In the genomic region with DNA sequence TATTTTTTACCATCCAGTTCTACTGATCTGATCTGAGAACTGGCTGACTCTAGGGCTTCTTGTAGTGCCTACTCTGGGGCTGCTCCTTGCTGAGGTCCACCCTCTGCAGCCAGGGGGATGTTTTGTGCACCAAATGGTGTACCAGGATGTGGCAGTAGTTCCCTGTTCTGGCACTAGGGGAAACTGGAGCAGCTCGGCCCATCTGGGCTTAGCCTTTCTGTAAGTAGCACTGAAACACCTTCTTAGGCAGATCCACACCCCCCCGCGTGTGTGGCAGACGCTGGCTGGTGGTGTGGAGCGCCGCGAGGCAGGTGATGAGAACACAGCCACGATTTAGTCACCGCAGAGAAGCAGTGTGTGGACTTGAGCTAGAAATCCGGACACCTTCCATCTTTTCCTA, we compare ENCODE assay signal across 9 cellular contexts. TPM values are rescaled to one million over a fixed set of nuclear protein-coding genes. Genes with fewer than 3 reads are reported as not detected.
A peak's percentile ranks its signal among the peaks of the same experiment; 100 is the strongest.
DNase-seq lines count a peak whose midpoint lies in the region; ATAC-seq, FAIRE-seq and TF ChIP-seq lines count a peak whose summit lies in the region.
"Had no signal": no experiment of that assay in that cellular context is flagged by ENCODE, and none has a peak within 500 bp of the region (broad histone marks: within the 10 kb centered on the region; RNA-seq: fewer than 3 reads in every experiment).

No MANE protein-coding gene starts in this region.

- no peaks in the 10 kb centered on the region for H3K79me2 ChIP-seq in OCI-LY3 (ENCODE audit: low read length)

- peak; percentile 76 to 83 for DNase-seq in A549 (ENCODE audit: low read depth in 1 of 2, low spot score in 1 of 2)
- DNase-seq in GM12865 (ENCODE audit: low read depth) = peak; percentile 56
- DNase-seq in colonic mucosa = no peak
- peak in 1 of 9 donors; percentile 10 for DNase-seq in naive thymus-derived CD4-positive, alpha-beta T cell
- no peak for DNase-seq in amniotic stem cell (lab: John Stamatoyannopoulos, UW)
- DNase-seq in NCI-H1930 (lab: John Stamatoyannopoulos, UW) = no peak

- POLR2A ChIA-PET in A549 (lab: Yijun Ruan, JAX) = interaction anchor here (1.4 kb wide), 1 partner anchor 102 kb away, joined by 4 read pairs; a partner anchor contains a TSS
- POLR2A ChIA-PET in naive thymus-derived CD4-positive, alpha-beta T cell (lab: Charles Lee) = no interaction called here

- intact Hi-C loops in colonic mucosa (cut with DNase I) = no loop called here
- intact Hi-C loops in naive thymus-derived CD4-positive, alpha-beta T cell (cut with micrococcal nuclease) = loop anchor here in 1 of 2 donors (2.0 kb wide), 1 partner anchor 16 kb away; no protein-coding TSS in a partner anchor

- no peaks in the 10 kb centered on the region for H3K27me3 Mint-ChIP-seq in naive thymus-derived CD4-positive, alpha-beta T cell
- H3K27me3 Mint-ChIP-seq: dendritic cell treated with granulocyte-macrophage colony-stimulating factor and Interleukin-4, amounts not matched to agents 40 ng/mL and 50 ng/mL, for 4 days had no signal

- no peak overlapping the region for H2AFZ ChIP-seq in OCI-LY3 (ENCODE audit: low read depth, low read length)

- CTCF ChIA-PET in A549 (lab: Yijun Ruan, JAX) = interaction anchor here (0.8 to 4.0 kb wide), 11 partner anchors 10 to 133 kb away, joined by 3 to 32 read pairs (median 6); no protein-coding TSS in a partner anchor
- CTCF ChIA-PET in naive thymus-derived CD4-positive, alpha-beta T cell (lab: Charles Lee) = interaction anchor here (0.7 kb wide), 1 partner anchor 819 kb away, joined by 3 read pairs; no protein-coding TSS in a partner anchor

- ATAC-seq in A549 (peak; percentile 98), HG02870 (IDR thresholded peaks at IDR 0.05; ENCODE audit: unreplicated experiment) (no peak)
- peak; percentile 50 for ATAC-seq in naive thymus-derived CD4-positive, alpha-beta T cell

- H4K20me1 ChIP-seq in OCI-LY3 (ENCODE audit: insufficient read depth, low read length) = no peaks in the 10 kb centered on the region

- no peaks in the 10 kb centered on the region for H3K9me3 ChIP-seq in A549
- H3K9me3 ChIP-seq in OCI-LY3 (ENCODE audit: insufficient read depth, low read length) = no peaks in the 10 kb centered on the region
- H3K9me3 ChIP-seq in colonic mucosa = no peaks in the 10 kb centered on the region
- H3K9me3 ChIP-seq in naive thymus-derived CD4-positive, alpha-beta T cell (ENCODE audit: control insufficient read depth in 2 of 3, low read length in 3 of 3) = no peaks in the 10 kb centered on the region

- no peak for TF ChIP-seq POLR2A in A549 (IDR thresholded peaks at IDR 0.05; ENCODE audit: low read length)

- no peaks in the 10 kb centered on the region for H3K36me3 Mint-ChIP-seq in naive thymus-derived CD4-positive, alpha-beta T cell

- H3K27ac ChIP-seq in A549 (0 out of 6 replicates have a peak overlapping the region, but pooled peaks of 1 of the 2 experiments have one; percentile 13), OCI-LY3 (ENCODE audit: low read length) (no peak overlapping the region), colonic mucosa (no peak overlapping the region)
- no peak overlapping the region for H3K27ac ChIP-seq in naive thymus-derived CD4-positive, alpha-beta T cell (ENCODE audit: low read depth, low read length)

- peak; percentile 17 to 47; a peak in 2 of 5 replicates for TF ChIP-seq RAD21 in A549 (conservative IDR thresholded peaks at IDR 0.05 in 1 of 2, IDR thresholded peaks at IDR 0.05 in 1 of 2)

- H3K4me1 Mint-ChIP-seq in naive thymus-derived CD4-positive, alpha-beta T cell = peaks cover 12 to 23% (median 18%) of the 10 kb centered on the region in 7 donors

- no peak overlapping the region for H3K4me2 ChIP-seq in A549
- no peak overlapping the region for H3K4me2 ChIP-seq in OCI-LY3 (ENCODE audit: low read length)

- peak overlapping the region in 2 of 9 donors; percentile 31 to 74 for H3K27ac Mint-ChIP-seq in naive thymus-derived CD4-positive, alpha-beta T cell
- H3K27ac Mint-ChIP-seq: dendritic cell treated with granulocyte-macrophage colony-stimulating factor and Interleukin-4, amounts not matched to agents 40 ng/mL and 50 ng/mL, for 4 days had no signal

- H3K36me3 ChIP-seq in OCI-LY3 (replicated peaks; ENCODE audit: low read depth, low read length) (no peaks in the 10 kb centered on the region), colonic mucosa (no peaks in the 10 kb centered on the region)
- H3K36me3 ChIP-seq in naive thymus-derived CD4-positive, alpha-beta T cell (ENCODE audit: control insufficient read depth in 2 of 3, insufficient read depth in 3 of 3, low read length in 3 of 3) = no peaks in the 10 kb centered on the region

- H3K9me3 Mint-ChIP-seq in naive thymus-derived CD4-positive, alpha-beta T cell = no peaks in the 10 kb centered on the region
- H3K9me3 Mint-ChIP-seq: dendritic cell treated with granulocyte-macrophage colony-stimulating factor and Interleukin-4, amounts not matched to agents 40 ng/mL and 50 ng/mL, for 4 days had no signal

- no peak for FAIRE-seq in A549 (lab: Jason Lieb, UNC)

- no peak overlapping the region for H3K4me3 ChIP-seq in A549
- no peak overlapping the region for H3K4me3 ChIP-seq in GM12865 (ENCODE audit: low read depth, low read length)
- no peak overlapping the region for H3K4me3 ChIP-seq in OCI-LY3 (ENCODE audit: low read length)
- no peak overlapping the region for H3K4me3 ChIP-seq in colonic mucosa
- no peak overlapping the region for H3K4me3 ChIP-seq in naive thymus-derived CD4-positive, alpha-beta T cell (ENCODE audit: low read length)

- TF ChIP-seq EP300 in A549 (IDR thresholded peaks at IDR 0.05) = no peak

- H3K9ac ChIP-seq in OCI-LY3 (ENCODE audit: low read length) (no peak overlapping the region), colonic mucosa (ENCODE audit: low read depth in 2 of 2, low read length in 2 of 2) (no peak overlapping the region)

- H3K27me3 ChIP-seq in OCI-LY3 (ENCODE audit: low read depth, low read length) (no peaks in the 10 kb centered on the region), colonic mucosa (no peaks in the 10 kb centered on the region)
- H3K27me3 ChIP-seq in naive thymus-derived CD4-positive, alpha-beta T cell (ENCODE audit: control insufficient read depth in 2 of 2, insufficient read depth in 2 of 2, low read length in 2 of 2) = no peaks in the 10 kb centered on the region

- peaks cover 9% of the 10 kb centered on the region; the same call in 2 of the 3 replicates for H3K4me1 ChIP-seq in A549
- no peaks in the 10 kb centered on the region for H3K4me1 ChIP-seq in OCI-LY3 (ENCODE audit: low read length)
- H3K4me1 ChIP-seq in colonic mucosa = no peaks in the 10 kb centered on the region
- H3K4me1 ChIP-seq in naive thymus-derived CD4-positive, alpha-beta T cell (ENCODE audit: control insufficient read depth in 2 of 2, insufficient read depth in 2 of 2, low read length in 2 of 2) = peaks cover 0 to 6% of the 10 kb centered on the region in 2 donors

- TF ChIP-seq CTCF in A549 (IDR thresholded peaks at IDR 0.05) = peak; percentile 41
- peak; percentile 47 for TF ChIP-seq CTCF in GM12865 (IDR thresholded peaks at IDR 0.05; ENCODE audit: insufficient read depth, low read depth, low read length, missing control alignments)
- TF ChIP-seq CTCF in OCI-LY3 (IDR thresholded peaks at IDR 0.05; ENCODE audit: low read depth, low read length) = peak; percentile 30; the same call in 1 of the 2 replicates
- TF ChIP-seq CTCF in colonic mucosa (IDR thresholded peaks at IDR 0.05) = peak; percentile 33

- 58% methylated on average over 10 of the region's 10 CpGs for WGBS in A549 (ENCODE audit: missing lambda C conversion rate)

- no peak overlapping the region for H3K4me3 Mint-ChIP-seq in naive thymus-derived CD4-positive, alpha-beta T cell
- H3K4me3 Mint-ChIP-seq: dendritic cell treated with granulocyte-macrophage colony-stimulating factor and Interleukin-4, amounts not matched to agents 40 ng/mL and 50 ng/mL, for 4 days had no signal

TF ChIP-seq in A549, 52 proteins besides CTCF, POLR2A, EP300 and RAD21 (continues in another document):
- TF ChIP-seq KDM5A (IDR thresholded peaks at IDR 0.05) (no peak), SMC3 (IDR thresholded peaks at IDR 0.05) (no peak), FOSL2 (IDR thresholded peaks at IDR 0.05) (no peak), FOSL2 (CRISPR knock-in tag; IDR thresholded peaks at IDR 0.05) (no peak), FOSB (CRISPR knock-in tag; IDR thresholded peaks at IDR 0.05) (no peak), MYC (IDR thresholded peaks at IDR 0.05; ENCODE audit: borderline replicate concordance, low read length) (no peak), TFCP2L1 (CRISPR knock-in tag; IDR thresholded peaks at IDR 0.05) (no peak), MAFK (IDR thresholded peaks at IDR 0.05; ENCODE audit: partially characterized antibody) (no peak), ZFP36 (IDR thresholded peaks at IDR 0.05; ENCODE audit: borderline replicate concordance, partially characterized antibody) (no peak), CBX2 (IDR thresholded peaks at IDR 0.05; ENCODE audit: borderline replicate concordance, low read depth) (no peak), HOXB13 (CRISPR knock-in tag; IDR thresholded peaks at IDR 0.05; ENCODE audit: low read depth) (no peak)
- TF ChIP-seq, protein P1, sequence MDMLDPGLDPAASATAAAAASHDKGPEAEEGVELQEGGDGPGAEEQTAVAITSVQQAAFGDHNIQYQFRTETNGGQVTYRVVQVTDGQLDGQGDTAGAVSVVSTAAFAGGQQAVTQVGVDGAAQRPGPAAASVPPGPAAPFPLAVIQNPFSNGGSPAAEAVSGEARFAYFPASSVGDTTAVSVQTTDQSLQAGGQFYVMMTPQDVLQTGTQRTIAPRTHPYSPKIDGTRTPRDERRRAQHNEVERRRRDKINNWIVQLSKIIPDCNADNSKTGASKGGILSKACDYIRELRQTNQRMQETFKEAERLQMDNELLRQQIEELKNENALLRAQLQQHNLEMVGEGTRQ (IDR thresholded peaks at IDR 0.05) = no peak
- TF ChIP-seq, protein P2, sequence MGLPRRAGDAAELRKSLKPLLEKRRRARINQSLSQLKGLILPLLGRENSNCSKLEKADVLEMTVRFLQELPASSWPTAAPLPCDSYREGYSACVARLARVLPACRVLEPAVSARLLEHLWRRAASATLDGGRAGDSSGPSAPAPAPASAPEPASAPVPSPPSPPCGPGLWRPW (IDR thresholded peaks at IDR 0.05) = no peak
- TF ChIP-seq, protein P3, sequence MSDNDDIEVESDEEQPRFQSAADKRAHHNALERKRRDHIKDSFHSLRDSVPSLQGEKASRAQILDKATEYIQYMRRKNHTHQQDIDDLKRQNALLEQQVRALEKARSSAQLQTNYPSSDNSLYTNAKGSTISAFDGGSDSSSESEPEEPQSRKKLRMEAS (IDR thresholded peaks at IDR 0.05) = no peak

RNA-seq across cellular contexts. Expression of a gene that starts 17.0 kb away (rescaled TPM):
- polyA plus RNA-seq in A549 (2011; rRNA removed) = 35.5 and 38.0 TPM in 2 replicates
- 58.2 and 76.0 TPM in 2 replicates for polyA plus RNA-seq in A549 (2012; cell fraction: cytosol; rRNA removed)
- polyA plus RNA-seq in A549 (2012; cell fraction: nucleus; rRNA removed) = 54.1 and 60.8 TPM in 2 replicates
- polyA plus RNA-seq in A549 (2017; fragmentation: RNase III; extraction: RNeasy Plus Mini Kit Qiagen cat#74134 plus additional on column Dnase treatment) = 32.7 to 36.1 TPM (median 34.1 TPM) in 3 replicates
- polyA minus RNA-seq in A549 (2011; rRNA and poly(A)+ RNA removed) = 34.0 and 37.4 TPM in 2 replicates
- 1 to 10 TPM; 2.2 to 3.0 TPM for total RNA-seq in colonic mucosa
- 10 to 100 TPM in 1 of 5 experiments, 1 to 10 TPM in 4; 4.3 to 11.7 (median 8.7) TPM for total RNA-seq in naive thymus-derived CD4-positive, alpha-beta T cell
- 10 to 100 TPM; 13.0 to 13.1 TPM for polyA plus RNA-seq in naive thymus-derived CD4-positive, alpha-beta T cell

Comparison
In these comparisons a context has a peak if more than half of its experiments do, and no peak if none do; other contexts are left out.
1. DNase-seq: peak in A549 (2 of 2) and GM12865 (single experiment); none in colonic mucosa (single experiment), amniotic stem cell (single experiment) and NCI-H1930 (0 of 2).
2. Peak in every context shown above with its lines, with median percentiles within 50 percentile points of each other: CTCF ChIP-seq.